In genomic region chr4:116108606-116109005, GRCh38 we compare ENCODE assay signal across 9 cellular contexts.
"Had no signal": no experiment of that assay in that cellular context is flagged by ENCODE, and none has a peak within 500 bp of the region (broad histone marks: within the 10 kb centered on the region; RNA-seq: fewer than 3 reads in every experiment).

No MANE protein-coding gene starts in this region.

- H3K9ac ChIP-seq: GM23248, KMS-11 had no signal

- H3K4me2 ChIP-seq: KMS-11 had no signal

- H3K4me3 ChIP-seq: GM23248 had no signal

- H3K27ac ChIP-seq: GM23248, KMS-11 had no signal

- H2AFZ ChIP-seq: GM23248 had no signal

- FAIRE-seq: H54, HTR-8/SVneo had no signal

- DNase-seq: GM23248, GOT3, H9, HCEC 1CT, Karpas-422, KBM-7 had no signal
